ENCODE assay signal across 1 cellular context in genomic region chr10:78319371-78319770, GRCh38.
TF ChIP-seq lines count a peak whose summit lies in the region.

No MANE protein-coding gene starts in this region.

TF ChIP-seq in WTC11, 78 proteins besides CTCF, POLR2A, EP300 and RAD21 (continued from another document):
- no peak for TF ChIP-seq AR (CRISPR knock-in tag; IDR thresholded peaks at IDR 0.05)
- TF ChIP-seq NR3C1 (CRISPR knock-in tag; conservative IDR thresholded peaks at IDR 0.05; ENCODE audit: low read depth): no peak
TF ChIP-seq in WTC11: peak in this region for 1.
